Comparison of ENCODE assay signal across 14 cellular contexts in the genomic region with DNA sequence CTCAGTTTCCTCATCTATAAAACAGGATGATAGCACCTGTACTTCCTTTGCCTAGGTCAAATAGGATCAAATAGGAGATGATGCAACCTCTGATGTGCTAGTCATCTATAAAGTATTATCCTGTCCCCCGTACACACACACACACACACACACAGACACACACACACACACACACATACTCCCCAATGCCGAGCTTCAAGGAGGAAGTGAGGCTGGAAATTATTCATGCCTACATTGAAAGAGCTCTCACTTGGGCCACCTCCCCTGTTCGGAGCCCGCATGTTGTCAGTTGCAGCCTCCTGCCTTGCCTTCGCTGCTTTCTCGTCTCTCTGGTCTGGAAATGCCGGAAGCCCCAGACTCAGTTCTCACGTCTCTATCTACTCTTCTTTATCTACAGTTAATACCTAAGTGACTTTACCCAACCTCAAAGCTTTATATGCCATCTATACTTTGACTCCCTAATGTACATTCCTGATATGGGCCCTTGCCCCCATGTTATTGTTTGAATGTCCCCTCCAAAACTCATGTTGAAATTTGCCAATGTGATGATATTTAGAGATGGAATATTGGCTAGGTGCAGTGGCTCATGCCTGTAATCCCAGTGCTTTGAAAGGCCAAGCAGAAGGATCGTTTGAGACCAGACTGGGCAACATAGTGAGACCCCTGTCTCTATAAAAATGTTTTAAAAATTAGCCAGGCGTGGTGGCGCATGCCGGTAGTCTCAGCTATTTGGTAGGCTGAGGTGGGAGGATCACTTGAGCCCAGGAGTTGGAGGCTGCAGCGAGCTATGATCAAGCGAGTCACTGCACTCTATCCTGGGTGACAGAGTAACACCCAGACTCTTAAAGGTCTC. TPM values are rescaled to one million over a fixed set of nuclear protein-coding genes. Genes with fewer than 3 reads are reported as not detected.
DNase-seq lines count a peak whose midpoint lies in the region; ATAC-seq and TF ChIP-seq lines count a peak whose summit lies in the region.
"Had no signal": no experiment of that assay in that cellular context is flagged by ENCODE, and none has a peak within 500 bp of the region (broad histone marks: within the 10 kb centered on the region; RNA-seq: fewer than 3 reads in every experiment).

No MANE protein-coding gene starts in this region.

- no peak for TF ChIP-seq CTCF in adrenal gland (IDR thresholded peaks at IDR 0.05)

- H3K9me3 ChIP-seq in adrenal gland (replicated peaks in 1 of 3) (no peaks in the 10 kb centered on the region), right cardiac atrium (ENCODE audit: control insufficient read depth, low read length) (no peaks in the 10 kb centered on the region)
- H3K9me3 ChIP-seq: thyroid gland had no signal

- 87 to 93% (median 89%) methylated on average over 13 to 14 of the region's 14 CpGs for WGBS in adrenal gland, 4 donors
- 88% methylated on average over 14 of the region's 14 CpGs for WGBS in right cardiac atrium

- H3K27ac ChIP-seq in ACC112 (ENCODE audit: low read depth, low read length) (peak overlapping the region; percentile 70), adrenal gland (peak overlapping the region in 3 of 5 donors; percentile 55 to 81 (median 79)), right cardiac atrium (ENCODE audit: low read length) (no peak overlapping the region), substantia nigra (ENCODE audit: low read depth, low read length, poor library complexity, severe bottlenecking) (no peak overlapping the region)
- H3K27ac ChIP-seq: HL-60 had no signal

- ATAC-seq in GM18517 (IDR thresholded peaks at IDR 0.05; ENCODE audit: unreplicated experiment) (no peak), right cardiac atrium (no peak)

- no peak overlapping the region for H2AFZ ChIP-seq in ACC112 (ENCODE audit: low read length, unreplicated experiment)

- TF ChIP-seq POLR2A in adrenal gland (IDR thresholded peaks at IDR 0.05), result no peak

- no peaks in the 10 kb centered on the region for H3K79me2 ChIP-seq in ACC112 (ENCODE audit: control insufficient read depth, insufficient read depth, low read length, unreplicated experiment)

- H3K36me3 ChIP-seq in ACC112 (ENCODE audit: insufficient read depth, low read length) (no peaks in the 10 kb centered on the region), adrenal gland (replicated peaks in 1 of 2) (no peaks in the 10 kb centered on the region)
- H3K36me3 ChIP-seq: thyroid gland had no signal

- intact Hi-C loops in adrenal gland (cut with DNase I), result loop anchor here in 1 of 2 donors (10.0 kb wide), 1 partner anchor 125 kb away; no protein-coding TSS in a partner anchor
- intact Hi-C loops in right cardiac atrium (cut with DNase I), result loop anchor here in 2 of 4 donors (10.0 kb wide), 2 partner anchors 115 to 125 kb away; no protein-coding TSS in a partner anchor

- no peak overlapping the region for H3K4me3 ChIP-seq in ACC112 (ENCODE audit: low read depth, low read length)
- no peak overlapping the region for H3K4me3 ChIP-seq in adrenal gland
- no peak overlapping the region for H3K4me3 ChIP-seq in right cardiac atrium (ENCODE audit: low read length)
- H3K4me3 ChIP-seq: thyroid gland had no signal

- H3K27me3 ChIP-seq in ACC112 (ENCODE audit: insufficient read depth, low read length) (no peaks in the 10 kb centered on the region), adrenal gland (no peaks in the 10 kb centered on the region), right cardiac atrium (ENCODE audit: control insufficient read depth, insufficient read depth) (no peaks in the 10 kb centered on the region)
- H3K27me3 ChIP-seq: thyroid gland had no signal

- H3K4me1 ChIP-seq in ACC112 (ENCODE audit: control insufficient read depth, insufficient read depth, low read length, unreplicated experiment) (peaks cover 28% of the 10 kb centered on the region), adrenal gland (replicated peaks in 1 of 2) (peaks cover 6 to 8% of the 10 kb centered on the region in 2 donors), right cardiac atrium (ENCODE audit: control insufficient read depth, insufficient read depth, low read length) (peaks cover 2% of the 10 kb centered on the region)

- DNase-seq in M059J (ENCODE audit: low read depth) (peak; percentile 27), adrenal gland (no peak), kidney tubule cell (ENCODE audit: low spot score) (peak; percentile 65), SKM-1 treated with dmso at 0.1 percent for 144 hours (lab: John Stamatoyannopoulos, UW; ENCODE audit: unreplicated experiment) (no peak), right cardiac atrium (no peak), substantia nigra (lab: John Stamatoyannopoulos, UW) (no peak)
- DNase-seq: amygdala, GDM1, NCI-H1105, NCI-H748 treated with DMSO at 0.1 percent for 48 hours had no signal

RNA-seq across cellular contexts. Expression of a gene that starts 6.9 kb away (rescaled TPM):
- total RNA-seq in M059J (2014; rRNA removed; shearing (Covaris generic)), result 60.5 and 98.3 TPM in 2 replicates
- total RNA-seq in adrenal gland, result 100 to 1,000 TPM in 7 of 8 donors, 10 to 100 TPM in 1; 94.0 to 392 (median 187) TPM
- polyA plus RNA-seq in adrenal gland, result 100 to 1,000 TPM in 1 of 3 donors, 10 to 100 TPM in 2; 48.3 to 140 (median 52.1) TPM
- 10 to 100 TPM; 59.9 to 79.0 (median 72.0) TPM for total RNA-seq in right cardiac atrium
- 38.2 TPM for polyA plus RNA-seq in right cardiac atrium

Comparison
In these comparisons a context has a peak if more than half of its experiments do, and no peak if none do; other contexts are left out.
1. H3K27ac ChIP-seq: peak in ACC112 (single experiment) and adrenal gland (3 of 5); none in right cardiac atrium (single experiment) and substantia nigra (single experiment).
2. DNase-seq: peak in M059J (single experiment) and kidney tubule cell (single experiment); none in adrenal gland (0 of 7), SKM-1 treated with dmso at 0.1 percent for 144 hours (single experiment), right cardiac atrium (0 of 3) and substantia nigra (0 of 49).